In the genomic region with DNA sequence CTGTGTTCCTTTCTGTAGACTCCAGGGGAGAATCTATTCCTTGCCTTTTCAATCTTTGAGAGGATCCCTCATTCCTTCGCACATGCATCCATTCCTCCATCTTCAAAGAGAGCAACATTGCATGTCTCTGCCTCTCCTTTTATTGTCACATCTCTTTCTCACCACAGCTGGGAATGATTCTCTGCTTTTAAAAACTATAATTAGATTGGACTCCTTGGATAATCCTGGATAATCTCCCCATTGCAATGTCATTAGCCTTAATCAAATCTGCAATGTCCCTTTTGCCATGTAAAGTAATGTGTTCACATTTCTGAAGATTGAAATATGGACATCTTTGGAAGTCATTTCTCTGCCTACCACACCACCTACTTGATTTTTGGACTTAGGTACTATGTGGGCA, we compare ENCODE assay signal across 31 cellular contexts.
"Had no signal": no experiment of that assay in that cellular context is flagged by ENCODE, and none has a peak within 500 bp of the region (broad histone marks: within the 10 kb centered on the region; RNA-seq: fewer than 3 reads in every experiment).

No MANE protein-coding gene starts in this region.

- H2AFZ ChIP-seq: hepatocyte had no signal

- H3K9me3 ChIP-seq: adrenal gland, body of pancreas, colonic mucosa, gastrocnemius medialis had no signal

- H3K27ac Mint-ChIP-seq: activated CD4-positive, alpha-beta memory T cell treated with anti-CD3 and anti-CD28 coated beads for 36 hours; activated CD4-positive, alpha-beta T cell treated with anti-CD3 and anti-CD28 coated beads for 36 hours; activated CD4-positive, alpha-beta T cell treated with anti-CD3 and anti-CD28 coated beads, Interleukin-2, amount 10 ng/mL, durations not matched to agents 24 days and 14 days; activated CD8-positive, alpha-beta memory T cell treated with anti-CD3 and anti-CD28 coated beads, Interleukin-2, amount 10 ng/mL, durations not matched to agents 7 days and 5 days; activated CD8-positive, alpha-beta T cell treated with anti-CD3 and anti-CD28 coated beads, Interleukin-2, amount 10 ng/mL, durations not matched to agents 7 days and 5 days; activated naive CD4-positive, alpha-beta T cell treated with anti-CD3 and anti-CD28 coated beads for 36 hours; activated naive CD4-positive, alpha-beta T cell treated with anti-CD3 and anti-CD28 coated beads, Interleukin-2, amount 50 U/mL, for 24 hours; activated naive CD8-positive, alpha-beta T cell treated with anti-CD3 and anti-CD28 coated beads for 36 hours; activated naive CD8-positive, alpha-beta T cell treated with anti-CD3 and anti-CD28 coated beads, Interleukin-2, amount 50 U/mL, for 24 hours; activated T-helper 1 cell treated with anti-CD3 and anti-CD28 coated beads, Interleukin-12 subunit alpha, Interleukin-12 subunit beta, Interleukin-2, Interleukin-4 antibody, amounts not matched to agents 30 ng/mL and 10 ng/mL and 1 ng/mL, durations not matched to agents 14 hours and 24 hours and 36 hours; activated T-helper 2 cell treated with anti-CD3 and anti-CD28 coated beads, Interferon-gamma antibody, Interleukin-2, Interleukin-4, amounts not matched to agents 10 μg/mL and 5 μg/mL and 100 μg/mL, durations not matched to agents 14 hours and 24 hours and 36 hours had no signal

- H3K27ac ChIP-seq: adrenal gland, body of pancreas, colonic mucosa, foreskin keratinocyte, gastrocnemius medialis, heart right ventricle, hepatocyte had no signal

- DNase-seq: activated CD4-positive, alpha-beta memory T cell treated with anti-CD3 and anti-CD28 coated beads for 36 hours; activated CD4-positive, alpha-beta T cell treated with anti-CD3 and anti-CD28 coated beads for 36 hours; activated CD4-positive, alpha-beta T cell treated with anti-CD3 and anti-CD28 coated beads, Interleukin-2, amount 10 ng/mL, durations not matched to agents 24 days and 14 days; activated CD4-positive, CD25-positive, alpha-beta regulatory T cell; activated CD4-positive, CD25-positive, alpha-beta regulatory T cell treated with anti-CD3 and anti-CD28 coated beads, Interleukin-2, amount 50 U/mL, for 72 hours; activated CD8-positive, alpha-beta memory T cell treated with anti-CD3 and anti-CD28 coated beads, Interleukin-2, amount 10 ng/mL, durations not matched to agents 7 days and 5 days; activated CD8-positive, alpha-beta memory T cell treated with anti-CD3 and anti-CD28 coated beads, Interleukin-2, amount 50 U/mL, for 4 hours; activated CD8-positive, alpha-beta T cell treated with anti-CD3 and anti-CD28 coated beads, Interleukin-2, amount 10 ng/mL, durations not matched to agents 7 days and 5 days; activated effector memory CD4-positive, alpha-beta T cell treated with anti-CD3 and anti-CD28 coated beads, Interleukin-2, amount 50 U/mL, for 16 hours; activated naive CD4-positive, alpha-beta T cell treated with anti-CD3 and anti-CD28 coated beads for 36 hours; activated naive CD8-positive, alpha-beta T cell treated with anti-CD3 and anti-CD28 coated beads for 36 hours; activated naive CD8-positive, alpha-beta T cell treated with anti-CD3 and anti-CD28 coated beads, Interleukin-2, amount 50 U/mL, for 24 hours; activated T-cell treated with anti-CD3 and anti-CD28 coated beads, Interleukin-2, amount 50 U/mL, for 1 hour; activated T-cell treated with anti-CD3 and anti-CD28 coated beads, Interleukin-2, amount 50 U/mL, for 48 hours; adrenal gland; amygdala; aorta; body of pancreas; caudate nucleus; colonic mucosa; effector CD8-positive, alpha-beta T cell; foreskin keratinocyte; gastrocnemius medialis; heart right ventricle; T-helper 2 cell had no signal

- H3K27me3 Mint-ChIP-seq: activated CD4-positive, alpha-beta memory T cell treated with anti-CD3 and anti-CD28 coated beads for 36 hours; activated CD4-positive, alpha-beta T cell treated with anti-CD3 and anti-CD28 coated beads for 36 hours; activated CD4-positive, alpha-beta T cell treated with anti-CD3 and anti-CD28 coated beads, Interleukin-2, amount 10 ng/mL, durations not matched to agents 24 days and 14 days; activated CD8-positive, alpha-beta memory T cell treated with anti-CD3 and anti-CD28 coated beads, Interleukin-2, amount 10 ng/mL, durations not matched to agents 7 days and 5 days; activated naive CD4-positive, alpha-beta T cell treated with anti-CD3 and anti-CD28 coated beads, Interleukin-2, amount 50 U/mL, for 24 hours; activated naive CD8-positive, alpha-beta T cell treated with anti-CD3 and anti-CD28 coated beads for 36 hours; activated naive CD8-positive, alpha-beta T cell treated with anti-CD3 and anti-CD28 coated beads, Interleukin-2, amount 50 U/mL, for 24 hours had no signal

- H3K9me3 Mint-ChIP-seq: activated CD4-positive, alpha-beta T cell treated with anti-CD3 and anti-CD28 coated beads, Interleukin-2, amount 10 ng/mL, durations not matched to agents 24 days and 14 days; activated naive CD4-positive, alpha-beta T cell treated with anti-CD3 and anti-CD28 coated beads, Interleukin-2, amount 50 U/mL, for 24 hours; activated naive CD8-positive, alpha-beta T cell treated with anti-CD3 and anti-CD28 coated beads, Interleukin-2, amount 50 U/mL, for 24 hours had no signal

- H3K4me3 ChIP-seq: adrenal gland, body of pancreas, colonic mucosa, gastrocnemius medialis, heart right ventricle, hepatocyte had no signal

- H3K36me3 Mint-ChIP-seq: activated CD4-positive, alpha-beta memory T cell treated with anti-CD3 and anti-CD28 coated beads for 36 hours; activated CD8-positive, alpha-beta memory T cell treated with anti-CD3 and anti-CD28 coated beads, Interleukin-2, amount 10 ng/mL, durations not matched to agents 7 days and 5 days; activated naive CD4-positive, alpha-beta T cell treated with anti-CD3 and anti-CD28 coated beads, Interleukin-2, amount 50 U/mL, for 24 hours; activated naive CD8-positive, alpha-beta T cell treated with anti-CD3 and anti-CD28 coated beads for 36 hours had no signal

- H3K4me1 Mint-ChIP-seq: activated CD4-positive, alpha-beta T cell treated with anti-CD3 and anti-CD28 coated beads for 36 hours; activated CD4-positive, alpha-beta T cell treated with anti-CD3 and anti-CD28 coated beads, Interleukin-2, amount 10 ng/mL, durations not matched to agents 24 days and 14 days; activated CD8-positive, alpha-beta memory T cell treated with anti-CD3 and anti-CD28 coated beads, Interleukin-2, amount 10 ng/mL, durations not matched to agents 7 days and 5 days; activated naive CD4-positive, alpha-beta T cell treated with anti-CD3 and anti-CD28 coated beads, Interleukin-2, amount 50 U/mL, for 24 hours; activated naive CD8-positive, alpha-beta T cell treated with anti-CD3 and anti-CD28 coated beads for 36 hours; activated naive CD8-positive, alpha-beta T cell treated with anti-CD3 and anti-CD28 coated beads, Interleukin-2, amount 50 U/mL, for 24 hours had no signal

- H3K27me3 ChIP-seq: adrenal gland, body of pancreas, colonic mucosa, gastrocnemius medialis, heart right ventricle, hepatocyte had no signal

- H3K4me2 ChIP-seq: hepatocyte had no signal

- ATAC-seq: activated CD4-positive, alpha-beta T cell treated with anti-CD3 and anti-CD28 coated beads for 36 hours; activated CD8-positive, alpha-beta memory T cell treated with anti-CD3 and anti-CD28 coated beads, Interleukin-2, amount 10 ng/mL, durations not matched to agents 7 days and 5 days; activated CD8-positive, alpha-beta T cell treated with anti-CD3 and anti-CD28 coated beads, Interleukin-2, amount 10 ng/mL, durations not matched to agents 7 days and 5 days; activated naive CD8-positive, alpha-beta T cell treated with anti-CD3 and anti-CD28 coated beads, Interleukin-2, amount 50 U/mL, for 24 hours; body of pancreas; esophagus mucosa; foreskin keratinocyte; gastrocnemius medialis; heart right ventricle had no signal

- H3K79me2 ChIP-seq: hepatocyte had no signal

- H3K4me1 ChIP-seq: adrenal gland, body of pancreas, colonic mucosa, foreskin keratinocyte, gastrocnemius medialis, heart right ventricle had no signal

- FAIRE-seq: endometrium had no signal

- H3K4me3 Mint-ChIP-seq: activated CD4-positive, alpha-beta memory T cell treated with anti-CD3 and anti-CD28 coated beads for 36 hours; activated CD4-positive, alpha-beta T cell treated with anti-CD3 and anti-CD28 coated beads for 36 hours; activated CD4-positive, alpha-beta T cell treated with anti-CD3 and anti-CD28 coated beads, Interleukin-2, amount 10 ng/mL, durations not matched to agents 24 days and 14 days; activated CD8-positive, alpha-beta memory T cell treated with anti-CD3 and anti-CD28 coated beads, Interleukin-2, amount 10 ng/mL, durations not matched to agents 7 days and 5 days; activated CD8-positive, alpha-beta T cell treated with anti-CD3 and anti-CD28 coated beads, Interleukin-2, amount 10 ng/mL, durations not matched to agents 7 days and 5 days; activated naive CD4-positive, alpha-beta T cell treated with anti-CD3 and anti-CD28 coated beads for 36 hours; activated naive CD4-positive, alpha-beta T cell treated with anti-CD3 and anti-CD28 coated beads, Interleukin-2, amount 50 U/mL, for 24 hours; activated naive CD8-positive, alpha-beta T cell treated with anti-CD3 and anti-CD28 coated beads for 36 hours; activated naive CD8-positive, alpha-beta T cell treated with anti-CD3 and anti-CD28 coated beads, Interleukin-2, amount 50 U/mL, for 24 hours; activated T-helper 1 cell treated with anti-CD3 and anti-CD28 coated beads, Interleukin-12 subunit alpha, Interleukin-12 subunit beta, Interleukin-2, Interleukin-4 antibody, amounts not matched to agents 30 ng/mL and 10 ng/mL and 1 ng/mL, durations not matched to agents 14 hours and 24 hours and 36 hours had no signal

- H3K36me3 ChIP-seq: adrenal gland, colonic mucosa, gastrocnemius medialis, heart right ventricle had no signal
